8 cellular contexts compared by ENCODE assay signal in the genomic region with DNA sequence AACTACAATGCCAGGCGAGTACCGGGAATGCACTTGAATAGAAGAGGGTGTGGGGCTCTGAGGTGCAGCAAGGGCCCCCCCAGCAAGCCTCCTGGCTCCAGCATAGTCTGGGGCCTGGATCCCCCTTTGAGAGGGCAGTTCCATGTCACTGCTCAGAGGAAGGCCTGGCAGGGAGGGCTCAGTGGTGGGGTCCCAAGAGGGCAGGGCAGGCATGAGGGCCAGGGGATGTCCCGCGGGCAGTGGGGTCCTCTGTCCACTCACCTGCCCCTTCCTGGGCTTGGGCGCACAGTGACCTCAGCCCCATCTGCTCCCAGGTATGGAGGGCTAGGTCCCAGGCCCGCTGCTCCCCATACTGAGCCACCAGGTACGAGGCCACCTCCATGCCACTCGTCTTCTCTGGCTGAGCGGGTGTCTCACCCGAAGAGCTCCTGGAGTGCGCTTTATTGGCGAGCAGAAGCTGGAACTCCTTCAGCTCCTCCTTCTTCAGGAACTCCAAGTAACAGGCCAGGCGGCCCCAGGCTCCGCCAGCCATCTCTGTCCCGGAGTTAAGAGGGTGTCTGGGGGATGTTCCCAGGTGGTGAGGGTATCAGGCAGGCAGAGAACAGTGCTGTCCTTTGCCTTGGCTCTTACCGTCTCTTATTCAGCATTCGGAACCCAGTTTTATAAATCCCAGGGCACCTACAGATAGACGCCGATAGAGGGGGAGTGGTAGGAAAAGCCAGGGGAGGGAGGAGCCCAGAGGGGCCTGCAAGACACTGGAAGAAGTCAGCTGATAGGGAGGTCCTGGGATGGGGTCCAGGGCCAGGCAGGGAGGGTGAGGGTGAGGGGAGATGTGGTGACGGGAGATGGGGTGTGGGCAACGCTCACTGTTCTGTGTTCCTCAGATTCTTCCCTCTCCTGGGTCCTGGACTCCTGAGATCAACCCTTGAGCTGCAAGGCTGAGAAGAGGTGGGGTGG. TPM values are rescaled to one million over a fixed set of nuclear protein-coding genes. Genes with fewer than 3 reads are reported as not detected.
A peak's percentile ranks its signal among the peaks of the same experiment; 100 is the strongest.
DNase-seq lines count a peak whose midpoint lies in the region; ATAC-seq, FAIRE-seq and TF ChIP-seq lines count a peak whose summit lies in the region.

No MANE protein-coding gene starts in this region.

- no peaks in the 10 kb centered on the region for H3K36me3 ChIP-seq in ES-I3 (ENCODE audit: insufficient read depth, low read length)
- no peaks in the 10 kb centered on the region for H3K36me3 ChIP-seq in astrocyte (ENCODE audit: insufficient read depth, low read length)

- peak overlapping the region; percentile 82 for H3K4me2 ChIP-seq in astrocyte (ENCODE audit: low read length)

- H3K27me3 Mint-ChIP-seq in astrocyte (ENCODE audit: low read depth, unreplicated experiment), result peaks cover 3% of the 10 kb centered on the region

- DNase-seq in astrocyte (ENCODE audit: low read depth) (no peak), mesenteric fat pad (ENCODE audit: low spot score) (peak; percentile 73), NCI-H1694 (lab: John Stamatoyannopoulos, UW) (no peak), dedifferentiated amniotic fluid mesenchymal stem cell (ENCODE audit: extremely low spot score) (no peak), NCI-H82 treated with DMSO at 0.1 percent for 48 hours (lab: John Stamatoyannopoulos, UW; ENCODE audit: unreplicated experiment) (no peak)

- H3K9me3 Mint-ChIP-seq in astrocyte (ENCODE audit: unreplicated experiment), result peaks cover 2% of the 10 kb centered on the region

- peaks cover 10% of the 10 kb centered on the region for H3K4me1 Mint-ChIP-seq in astrocyte (ENCODE audit: low read depth, unreplicated experiment)

- no peaks in the 10 kb centered on the region for H4K20me1 ChIP-seq in astrocyte (ENCODE audit: insufficient read depth, low read length)

- H3K4me3 Mint-ChIP-seq in astrocyte (ENCODE audit: unreplicated experiment), result no peak overlapping the region

- no peak for FAIRE-seq in astrocyte (lab: Jason Lieb, UNC)

- TF ChIP-seq CTCF in astrocyte (IDR thresholded peaks at IDR 0.05; ENCODE audit: insufficient read depth, low read depth, low read length), result no peak

- H3K9me3 ChIP-seq in ES-I3 (ENCODE audit: control insufficient read depth, insufficient read depth, low read length), result no peaks in the 10 kb centered on the region
- H3K9me3 ChIP-seq in astrocyte (ENCODE audit: insufficient read depth, low read depth, low read length), result no peaks in the 10 kb centered on the region

- H3K79me2 ChIP-seq in astrocyte (ENCODE audit: insufficient read depth, low read length), result no peaks in the 10 kb centered on the region

- no peaks in the 10 kb centered on the region for H3K27me3 ChIP-seq in astrocyte (ENCODE audit: insufficient read depth, low read length)

- H2AFZ ChIP-seq in astrocyte (ENCODE audit: low read depth, low read length), result peak overlapping the region; percentile 80

- H3K27ac ChIP-seq in astrocyte (ENCODE audit: low read depth, low read length), result peak overlapping the region; percentile 66

- H3K36me3 Mint-ChIP-seq in astrocyte (ENCODE audit: low read depth, unreplicated experiment), result no peaks in the 10 kb centered on the region

- H3K4me1 ChIP-seq in ES-I3 (ENCODE audit: insufficient read depth, low read length) (peaks cover 12% of the 10 kb centered on the region), astrocyte (ENCODE audit: insufficient read depth, low read length) (peaks cover 25% of the 10 kb centered on the region)

- ATAC-seq in HG02981 (IDR thresholded peaks at IDR 0.05; ENCODE audit: unreplicated experiment) (peak; percentile 6), GM21576 (IDR thresholded peaks at IDR 0.05; ENCODE audit: unreplicated experiment) (no peak)

- H3K27ac Mint-ChIP-seq in astrocyte (ENCODE audit: unreplicated experiment), result peak overlapping the region; percentile 48

- H3K9ac ChIP-seq in ES-I3 (ENCODE audit: low read depth, low read length), result 0 out of 2 replicates have a peak overlapping the region, but pooled peaks have one; percentile 4
- peak overlapping the region; percentile 58 for H3K9ac ChIP-seq in astrocyte (ENCODE audit: low read length)

- H3K4me3 ChIP-seq in astrocyte (ENCODE audit: insufficient read depth, low read depth, low read length), result peak overlapping the region; percentile 15

RNA-seq across cellular contexts. Expression of a gene that starts 0.6 kb away (rescaled TPM):
- total RNA-seq in astrocyte (37.5 and 48.1 TPM in 2 replicates), mesenteric fat pad (23.8 TPM)
